In genomic region chr4:22607382-22607781, GRCh38 we compare ENCODE assay signal across 8 cellular contexts.
A peak's percentile ranks its signal among the peaks of the same experiment; 100 is the strongest.
DNase-seq lines count a peak whose midpoint lies in the region; ATAC-seq, FAIRE-seq and TF ChIP-seq lines count a peak whose summit lies in the region.

No MANE protein-coding gene starts in this region.

- H3K27ac ChIP-seq in DND-41 (ENCODE audit: low read length): peak overlapping the region; percentile 67
- no peak overlapping the region for H3K27ac ChIP-seq in ascending aorta
- H3K27ac ChIP-seq in keratinocyte (ENCODE audit: control insufficient read depth, insufficient read depth, low read length): no peak overlapping the region

- peak; percentile 84 for TF ChIP-seq CTCF in DND-41 (IDR thresholded peaks at IDR 0.05; ENCODE audit: borderline replicate concordance, extremely low read depth, low read length, poor library complexity, severe bottlenecking)
- peak; percentile 13 to 63 (median 57) for TF ChIP-seq CTCF in ascending aorta (IDR thresholded peaks at IDR 0.05)
- peak; percentile 64 to 84 (median 79) for TF ChIP-seq CTCF in keratinocyte (optimal IDR thresholded peaks at IDR 0.05 in 1 of 3, IDR thresholded peaks at IDR 0.05 in 1 of 3, conservative IDR thresholded peaks at IDR 0.05 in 1 of 3; ENCODE audit: extremely low read depth in 1 of 3, insufficient read depth in 2 of 3, low read length in 3 of 3)
- no peak for TF ChIP-seq CTCF in GM13976 (IDR thresholded peaks at IDR 0.05; ENCODE audit: borderline replicate concordance, control extremely low read depth, extremely low read depth, insufficient read depth, missing control alignments)

- H3K9ac ChIP-seq in DND-41 (ENCODE audit: low read depth, low read length) (no peak overlapping the region), keratinocyte (ENCODE audit: control insufficient read depth, extremely low read depth, insufficient read depth, low read length) (no peak overlapping the region)

- H3K79me2 ChIP-seq in DND-41 (ENCODE audit: insufficient read depth, low read length) (no peaks in the 10 kb centered on the region), keratinocyte (ENCODE audit: control insufficient read depth, insufficient read depth, low read length) (no peaks in the 10 kb centered on the region)

- H2AFZ ChIP-seq in DND-41 (ENCODE audit: low read depth, low read length) (peak overlapping the region; percentile 79), keratinocyte (ENCODE audit: control insufficient read depth, low read length) (no peak overlapping the region)

- H3K4me1 ChIP-seq in DND-41 (ENCODE audit: insufficient read depth, low read length) (peaks cover 21% of the 10 kb centered on the region), ascending aorta (no peaks in the 10 kb centered on the region), keratinocyte (ENCODE audit: control insufficient read depth, extremely low read depth, insufficient read depth, low read length) (no peaks in the 10 kb centered on the region)

- H4K20me1 ChIP-seq in DND-41 (ENCODE audit: insufficient read depth, low read length) (no peaks in the 10 kb centered on the region), keratinocyte (ENCODE audit: control insufficient read depth, extremely low read depth, insufficient read depth, low read length) (no peaks in the 10 kb centered on the region)

- no peaks in the 10 kb centered on the region for H3K9me3 ChIP-seq in DND-41 (ENCODE audit: insufficient read depth, low read length, severe bottlenecking)
- no peaks in the 10 kb centered on the region for H3K9me3 ChIP-seq in ascending aorta
- H3K9me3 ChIP-seq in keratinocyte (ENCODE audit: control insufficient read depth, low read depth, low read length): no peaks in the 10 kb centered on the region

- H3K36me3 ChIP-seq in DND-41 (ENCODE audit: insufficient read depth, low read length) (no peaks in the 10 kb centered on the region), ascending aorta (no peaks in the 10 kb centered on the region), keratinocyte (ENCODE audit: control insufficient read depth in 2 of 2, extremely low read depth in 1 of 2, insufficient read depth in 2 of 2, low read length in 2 of 2) (no peaks in the 10 kb centered on the region)

- H3K4me3 ChIP-seq in DND-41 (ENCODE audit: low read depth in 1 of 2, low read length in 2 of 2): no peak overlapping the region
- no peak overlapping the region for H3K4me3 ChIP-seq in ascending aorta
- H3K4me3 ChIP-seq in keratinocyte (ENCODE audit: control insufficient read depth in 2 of 3, extremely low read depth in 1 of 3, insufficient read depth in 2 of 3, low read depth in 1 of 3, low read length in 3 of 3): no peak overlapping the region

- H3K4me2 ChIP-seq in DND-41 (ENCODE audit: insufficient read depth, low read length) (no peak overlapping the region), keratinocyte (ENCODE audit: control insufficient read depth, extremely low read depth, insufficient read depth, low read depth, low read length) (no peak overlapping the region)

- peak; percentile 60 for FAIRE-seq in keratinocyte (lab: Jason Lieb, UNC)

- in situ Hi-C loops in GM13976 (cut with MboI; ENCODE audit: low sequenced_read_pairs, unreplicated experiment): no loop called here

- dilution Hi-C loops in keratinocyte (cut with MboI; ENCODE audit: extremely low pct_ligation_motif_present, low sequenced_read_pairs): no loop called here

- ATAC-seq in DND-41 (ENCODE audit: insufficient read depth, low read depth): peak; percentile 99
- ATAC-seq in HG02588 (IDR thresholded peaks at IDR 0.05; ENCODE audit: unreplicated experiment): peak; percentile 63
- no peak for ATAC-seq in HG02852 (IDR thresholded peaks at IDR 0.05; ENCODE audit: unreplicated experiment)

- peak; percentile 76 for DNase-seq in DND-41
- peak; percentile 88 for DNase-seq in OCI-M1 (lab: John Stamatoyannopoulos, UW)
- DNase-seq in ascending aorta (ENCODE audit: low spot score in 2 of 2): no peak
- no peak for DNase-seq in keratinocyte (ENCODE audit: low read depth, low spot score)
- peak in 2 of 3 donors; percentile 2 to 43 for DNase-seq in stimulated activated CD4-positive, alpha-beta T cell treated with anti-CD3 and anti-CD28 coated beads, TNF-alpha, amount 100 ng/mL, for 48 hours (ENCODE audit: low read depth in 3 of 3)
- DNase-seq in GM13976 (ENCODE audit: low spot score): no peak

- H3K9me1 ChIP-seq in keratinocyte (ENCODE audit: control insufficient read depth, extremely low read depth, insufficient read depth, low read length): no peaks in the 10 kb centered on the region

- H3K27me3 ChIP-seq in DND-41 (ENCODE audit: insufficient read depth, low read length, poor library complexity): no peaks in the 10 kb centered on the region
- no peaks in the 10 kb centered on the region for H3K27me3 ChIP-seq in ascending aorta
- no peaks in the 10 kb centered on the region for H3K27me3 ChIP-seq in keratinocyte (ENCODE audit: control insufficient read depth, extremely low read depth, insufficient read depth, low read length)

- intact Hi-C loops in ascending aorta (cut with DNase I): loop anchor here (1.0 kb wide), 1 partner anchor 196 kb away; no protein-coding TSS in a partner anchor

Comparison
In these comparisons a context has a peak if more than half of its experiments do, and no peak if none do; other contexts are left out.
1. DNase-seq: peak in DND-41 (single experiment), OCI-M1 (single experiment) and stimulated activated CD4-positive, alpha-beta T cell treated with anti-CD3 and anti-CD28 coated beads, TNF-alpha, amount 100 ng/mL, for 48 hours (2 of 3); none in ascending aorta (0 of 2), keratinocyte (single experiment) and GM13976 (single experiment).